9 cellular contexts compared by ENCODE assay signal in the genomic region with DNA sequence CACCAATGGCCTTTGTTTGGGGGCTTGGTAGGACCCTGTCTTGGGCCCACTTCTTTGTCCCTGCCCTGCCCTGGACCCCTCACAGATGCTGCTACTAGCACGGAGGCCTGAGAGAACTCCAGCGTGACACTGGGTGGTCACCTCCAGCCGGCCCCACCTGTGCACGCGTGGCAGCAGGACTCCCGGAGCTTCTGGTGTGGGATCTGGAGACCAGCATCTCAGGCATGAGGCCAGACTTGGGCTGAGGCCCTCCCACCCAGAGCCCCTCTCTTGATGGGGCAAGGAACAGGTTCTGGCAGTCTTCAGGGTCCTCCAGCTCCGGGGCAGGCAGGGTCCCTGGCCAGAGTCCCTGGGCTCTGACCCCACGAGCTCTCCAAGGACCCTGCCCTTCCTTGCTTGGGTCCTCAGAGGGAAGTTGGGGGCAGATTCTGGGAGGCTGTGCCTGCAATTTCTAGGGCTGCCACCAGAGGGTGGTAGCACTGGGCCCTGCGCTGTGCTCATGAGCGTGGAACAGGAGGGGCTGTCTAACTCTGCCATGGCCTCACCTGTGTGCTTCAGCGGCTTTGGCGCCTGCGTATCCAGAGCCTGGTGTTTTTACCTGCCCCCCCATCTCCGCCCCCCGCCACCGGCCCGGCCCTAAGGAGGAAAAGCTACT. TPM values are rescaled to one million over a fixed set of nuclear protein-coding genes. Genes with fewer than 3 reads are reported as not detected.
A peak's percentile ranks its signal among the peaks of the same experiment; 100 is the strongest.
DNase-seq lines count a peak whose midpoint lies in the region; ATAC-seq and TF ChIP-seq lines count a peak whose summit lies in the region.
"Had no signal": no experiment of that assay in that cellular context is flagged by ENCODE, and none has a peak within 500 bp of the region (broad histone marks: within the 10 kb centered on the region; RNA-seq: fewer than 3 reads in every experiment).

No MANE protein-coding gene starts in this region.

- H3K27me3 Mint-ChIP-seq in HFFc6 (ENCODE audit: insufficient read depth) (peaks cover 9% of the 10 kb centered on the region), nephron progenitor cell (ENCODE audit: low read depth, poor library complexity) (peaks cover 40% of the 10 kb centered on the region)

- ATAC-seq in GM19467 (IDR thresholded peaks at IDR 0.05; ENCODE audit: unreplicated experiment) = no peak

- H3K27me3 ChIP-seq in brain microvascular endothelial cell (replicated peaks) = peaks cover 37% of the 10 kb centered on the region
- no peaks in the 10 kb centered on the region for H3K27me3 ChIP-seq in prostate gland (replicated peaks; ENCODE audit: insufficient read depth)

- TF ChIP-seq CTCF in HFFc6 (IDR thresholded peaks at IDR 0.05) (peak; percentile 79), brain microvascular endothelial cell (IDR thresholded peaks at IDR 0.05; ENCODE audit: low read depth, low read length, missing control alignments) (peak; percentile 72), nephron progenitor cell (IDR thresholded peaks at IDR 0.05) (peak; percentile 50), prostate gland (IDR thresholded peaks at IDR 0.05) (peak in 1 of 4 experiments; percentile 12)

- intact Hi-C loops in prostate gland (cut with DNase I) = no loop called here

- H3K9me3 Mint-ChIP-seq in HFFc6 (no peaks in the 10 kb centered on the region), nephron progenitor cell (no peaks in the 10 kb centered on the region)

- in situ Hi-C loops in brain microvascular endothelial cell (cut with HindIII; ENCODE audit: low pct_ligation_motif_present, low sequenced_read_pairs) = no loop called here

- H3K4me3 ChIP-seq in brain microvascular endothelial cell (ENCODE audit: low read depth, low read length) (no peak overlapping the region), prostate gland (no peak overlapping the region)

- WGBS in prostate gland = 72% methylated on average over 17 of the region's 17 CpGs

- no peak overlapping the region for H3K27ac ChIP-seq in brain microvascular endothelial cell
- H3K27ac ChIP-seq in prostate gland = no peak overlapping the region

- H3K27ac Mint-ChIP-seq in HFFc6 (no peak overlapping the region), nephron progenitor cell (no peak overlapping the region)

- peak; percentile 63 for DNase-seq in DMS53 (lab: John Stamatoyannopoulos, UW)
- DNase-seq in DMS53 treated with DMSO at 0.1 percent for 48 hours (lab: John Stamatoyannopoulos, UW; ENCODE audit: unreplicated experiment) = no peak
- no peak for DNase-seq in HFFc6
- no peak for DNase-seq in brain microvascular endothelial cell
- no peak for DNase-seq in nephron progenitor cell
- no peak for DNase-seq in HK-2 (ENCODE audit: unreplicated experiment)
- no peak for DNase-seq in prostate gland (ENCODE audit: low spot score)
- DNase-seq: NCI-H510A had no signal

- H3K4me3 Mint-ChIP-seq in HFFc6 (no peak overlapping the region), nephron progenitor cell (no peak overlapping the region)

- H3K36me3 ChIP-seq in brain microvascular endothelial cell (replicated peaks) (peaks cover 2% of the 10 kb centered on the region), prostate gland (no peaks in the 10 kb centered on the region)

- H3K36me3 Mint-ChIP-seq in HFFc6 (ENCODE audit: low read depth) (no peaks in the 10 kb centered on the region), nephron progenitor cell (ENCODE audit: low read depth) (no peaks in the 10 kb centered on the region)

- no peak for TF ChIP-seq POLR2A in prostate gland (IDR thresholded peaks at IDR 0.05)

- H3K4me1 ChIP-seq in prostate gland (replicated peaks) = peaks cover 19% of the 10 kb centered on the region

- no peaks in the 10 kb centered on the region for H3K9me3 ChIP-seq in prostate gland

- H3K4me1 Mint-ChIP-seq in HFFc6 (ENCODE audit: low read depth) (peaks cover 6% of the 10 kb centered on the region; the same call in 1 of the 2 replicates), nephron progenitor cell (peaks cover 12% of the 10 kb centered on the region)

RNA-seq across cellular contexts. Expression of a gene that starts 3.1 kb away (rescaled TPM):
- total RNA-seq in HFFc6 (2021; fragmentation: NEBNext Ultra II Directional; extraction: Animal tissue kit (Norgen Biotek cat#: 25700)) = under 1 TPM; 0.11 to 0.28 (median 0.16) TPM
- total RNA-seq in prostate gland = 10 to 100 TPM; 12.1 to 41.6 TPM

RNA-seq across cellular contexts. Expression of a gene that starts 21.0 kb away (rescaled TPM):
- 100 to 1,000 TPM; 116 to 147 (median 138) TPM for total RNA-seq in HFFc6 (2021; fragmentation: NEBNext Ultra II Directional; extraction: Animal tissue kit (Norgen Biotek cat#: 25700))
- 100 to 1,000 TPM in 1 of 2 donors, 10 to 100 TPM in 1; 58.2 to 110 TPM for total RNA-seq in prostate gland

RNA-seq across cellular contexts. Expression of a gene that starts 21.3 kb away (rescaled TPM):
- 10 to 100 TPM; 73.7 to 84.6 (median 78.1) TPM for total RNA-seq in HFFc6 (2021; fragmentation: NEBNext Ultra II Directional; extraction: Animal tissue kit (Norgen Biotek cat#: 25700))
- total RNA-seq in prostate gland = 100 to 1,000 TPM; 108 to 148 TPM

RNA-seq across cellular contexts. Expression of a gene that starts 21.3 kb away (rescaled TPM):
- total RNA-seq in HFFc6 (2021; fragmentation: NEBNext Ultra II Directional; extraction: Animal tissue kit (Norgen Biotek cat#: 25700)) = 10 to 100 TPM; 46.8 to 68.1 (median 52.6) TPM
- 100 to 1,000 TPM in 1 of 2 donors, 10 to 100 TPM in 1; 99.6 to 132 TPM for total RNA-seq in prostate gland

Comparison
In these comparisons a context has a peak if more than half of its experiments do, and no peak if none do; other contexts are left out.
1. RNA of a gene that starts 3.1 kb away (total RNA-seq): 12.1 to 41.6 TPM in prostate gland; 0.11 to 0.28 TPM in HFFc6; every median in the first group is over 10 times any median in the second.